ENCODE assay signal across 11 cellular contexts in genomic region chr12:25769076-25769945, GRCh38.
DNase-seq lines count a peak whose midpoint lies in the region; ATAC-seq and TF ChIP-seq lines count a peak whose summit lies in the region.
"Had no signal": no experiment of that assay in that cellular context is flagged by ENCODE, and none has a peak within 500 bp of the region (broad histone marks: within the 10 kb centered on the region; RNA-seq: fewer than 3 reads in every experiment).

No MANE protein-coding gene starts in this region.

- H3K4me3 Mint-ChIP-seq in chondrocyte (ENCODE audit: unreplicated experiment), result no peak overlapping the region
- H3K4me3 Mint-ChIP-seq: CD4-positive, alpha-beta T cell; naive thymus-derived CD4-positive, alpha-beta T cell; stimulated activated memory B cell treated with anti-CD40 and anti-IgM and Interleukin-4, amounts not matched to agents 10 μg/mL and 1 μg/mL and 100 μg/mL, for 72 hours had no signal

- H3K4me1 Mint-ChIP-seq in chondrocyte (ENCODE audit: low read depth), result peaks cover 20% of the 10 kb centered on the region
- H3K4me1 Mint-ChIP-seq: stimulated activated memory B cell treated with anti-CD40 and anti-IgM and Interleukin-4, amounts not matched to agents 10 μg/mL and 1 μg/mL and 100 μg/mL, for 72 hours had no signal

- no peak for TF ChIP-seq CTCF in brain microvascular endothelial cell (IDR thresholded peaks at IDR 0.05; ENCODE audit: low read depth, low read length, missing control alignments)
- TF ChIP-seq CTCF in chondrocyte (IDR thresholded peaks at IDR 0.05), result no peak

- peak overlapping the region; percentile 53 for H3K27ac ChIP-seq in brain microvascular endothelial cell

- no peak overlapping the region for H3K4me3 ChIP-seq in brain microvascular endothelial cell (ENCODE audit: low read depth, low read length)

- DNase-seq in COLO829 (ENCODE audit: low spot score) (peak; percentile 58), MV-4-11 (lab: John Stamatoyannopoulos, UW) (peak; percentile 40), brain microvascular endothelial cell (peak; percentile 60), kidney tubule cell (ENCODE audit: low spot score) (peak; percentile 71), NCI-H446 (lab: John Stamatoyannopoulos, UW) (no peak), chondrocyte (ENCODE audit: low spot score) (no peak)
- DNase-seq in stimulated activated CD4-positive, alpha-beta T cell treated with anti-CD3 and anti-CD28 coated beads, Interleukin-4, amount 100 ng/mL, for 1 hour, result no peak
- DNase-seq: CD4-positive, alpha-beta T cell; naive thymus-derived CD4-positive, alpha-beta T cell had no signal

- no peaks in the 10 kb centered on the region for H3K36me3 Mint-ChIP-seq in chondrocyte (ENCODE audit: low read depth)
- H3K36me3 Mint-ChIP-seq: naive thymus-derived CD4-positive, alpha-beta T cell; stimulated activated memory B cell treated with anti-CD40 and anti-IgM and Interleukin-4, amounts not matched to agents 10 μg/mL and 1 μg/mL and 100 μg/mL, for 72 hours had no signal

- H3K27ac Mint-ChIP-seq in chondrocyte (ENCODE audit: unreplicated experiment), result no peak overlapping the region
- H3K27ac Mint-ChIP-seq: CD4-positive, alpha-beta T cell; naive thymus-derived CD4-positive, alpha-beta T cell; stimulated activated memory B cell treated with anti-CD40 and anti-IgM and Interleukin-4, amounts not matched to agents 10 μg/mL and 1 μg/mL and 100 μg/mL, for 72 hours had no signal

- no peaks in the 10 kb centered on the region for H3K27me3 Mint-ChIP-seq in chondrocyte (ENCODE audit: low read depth)
- H3K27me3 Mint-ChIP-seq: CD4-positive, alpha-beta T cell had no signal

- no peaks in the 10 kb centered on the region for H3K36me3 ChIP-seq in brain microvascular endothelial cell (replicated peaks)

- in situ Hi-C loops in brain microvascular endothelial cell (cut with HindIII; ENCODE audit: low pct_ligation_motif_present, low sequenced_read_pairs), result no loop called here

- no peak for ATAC-seq in GM19467 (IDR thresholded peaks at IDR 0.05; ENCODE audit: unreplicated experiment)
- ATAC-seq: naive thymus-derived CD4-positive, alpha-beta T cell; stimulated activated memory B cell treated with anti-CD40 and anti-IgM and Interleukin-4, amounts not matched to agents 10 μg/mL and 1 μg/mL and 100 μg/mL, for 72 hours had no signal

- H3K27me3 ChIP-seq in brain microvascular endothelial cell (replicated peaks), result no peaks in the 10 kb centered on the region

- no peaks in the 10 kb centered on the region for H3K9me3 Mint-ChIP-seq in chondrocyte (ENCODE audit: low read depth)
- H3K9me3 Mint-ChIP-seq: CD4-positive, alpha-beta T cell; stimulated activated memory B cell treated with anti-CD40 and anti-IgM and Interleukin-4, amounts not matched to agents 10 μg/mL and 1 μg/mL and 100 μg/mL, for 72 hours had no signal

Comparison
In these comparisons a context has a peak if more than half of its experiments do, and no peak if none do; other contexts are left out.
1. DNase-seq: peak in COLO829 (single experiment), MV-4-11 (single experiment), brain microvascular endothelial cell (single experiment) and kidney tubule cell (single experiment); none in NCI-H446 (0 of 2), chondrocyte (single experiment) and stimulated activated CD4-positive, alpha-beta T cell treated with anti-CD3 and anti-CD28 coated beads, Interleukin-4, amount 100 ng/mL, for 1 hour (single experiment).